Comparison of ENCODE assay signal across 8 cellular contexts in the genomic region with DNA sequence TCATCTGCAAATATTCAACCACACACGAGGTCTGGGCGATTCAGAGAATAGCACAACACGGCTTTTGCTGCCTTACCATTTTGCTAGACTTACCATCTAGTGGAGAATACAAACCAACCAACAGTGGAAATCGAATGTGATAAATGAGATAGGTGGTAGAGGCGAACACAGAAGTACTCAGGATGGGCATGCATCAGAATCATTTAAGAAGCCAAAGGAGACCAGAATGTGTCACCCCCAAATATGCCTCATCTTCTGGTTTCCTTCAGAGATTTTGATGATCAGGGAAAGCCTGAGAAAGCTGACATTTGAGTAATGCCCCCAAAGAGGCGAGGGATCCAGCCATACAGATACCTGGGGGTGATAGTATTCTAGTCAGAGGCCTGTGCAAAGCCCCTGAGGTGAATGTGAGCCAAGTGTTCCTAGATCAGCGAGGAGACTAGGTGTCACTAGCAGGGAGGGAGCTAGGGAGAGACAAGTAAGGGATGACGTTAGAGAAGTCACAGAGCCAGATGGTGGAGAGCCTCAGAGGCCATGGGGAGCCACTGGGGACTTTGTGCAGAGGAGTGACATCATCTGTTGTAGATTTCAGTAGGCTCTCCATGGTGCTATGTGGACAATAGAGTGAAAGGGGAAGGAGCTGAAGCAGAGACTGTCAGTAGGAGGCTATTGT. TPM values are rescaled to one million over a fixed set of nuclear protein-coding genes. Genes with fewer than 3 reads are reported as not detected.
A peak's percentile ranks its signal among the peaks of the same experiment; 100 is the strongest.
DNase-seq lines count a peak whose midpoint lies in the region; ATAC-seq and TF ChIP-seq lines count a peak whose summit lies in the region.

No MANE protein-coding gene starts in this region.

- DNase-seq in GM12865 (ENCODE audit: low read depth) (peak; percentile 29), myocyte (ENCODE audit: low read depth) (peak; percentile 20), islet precursor cell (no peak), dorsolateral prefrontal cortex (no peak)
- peak; percentile 63 for DNase-seq in activated naive CD4-positive, alpha-beta T cell treated with anti-CD3 and anti-CD28 coated beads for 36 hours

- H3K4me1 Mint-ChIP-seq in activated naive CD4-positive, alpha-beta T cell treated with anti-CD3 and anti-CD28 coated beads for 36 hours (ENCODE audit: low read depth) = peaks cover 60% of the 10 kb centered on the region

- ATAC-seq in HG03469 (IDR thresholded peaks at IDR 0.05; ENCODE audit: unreplicated experiment) (peak; percentile 27), GM19395 (IDR thresholded peaks at IDR 0.05; ENCODE audit: unreplicated experiment) (no peak), GM19455 (IDR thresholded peaks at IDR 0.05; ENCODE audit: unreplicated experiment) (no peak)

- H3K27ac Mint-ChIP-seq in activated naive CD4-positive, alpha-beta T cell treated with anti-CD3 and anti-CD28 coated beads for 36 hours = peak overlapping the region; percentile 97

- no peak for TF ChIP-seq CTCF in GM12865 (IDR thresholded peaks at IDR 0.05; ENCODE audit: insufficient read depth, low read depth, low read length, missing control alignments)
- TF ChIP-seq CTCF in dorsolateral prefrontal cortex (IDR thresholded peaks at IDR 0.05 in 54 of 56, conservative IDR thresholded peaks at IDR 0.05 in 2 of 56; ENCODE audit: low read depth in 1 of 56, partially characterized antibody in 56 of 56) = no peak

- peaks cover 5% of the 10 kb centered on the region for H3K9me3 Mint-ChIP-seq in activated naive CD4-positive, alpha-beta T cell treated with anti-CD3 and anti-CD28 coated beads for 36 hours

- H3K4me3 Mint-ChIP-seq in activated naive CD4-positive, alpha-beta T cell treated with anti-CD3 and anti-CD28 coated beads for 36 hours = peak overlapping the region; percentile 73

- CTCF ChIA-PET in activated naive CD4-positive, alpha-beta T cell treated with anti-CD3 and anti-CD28 coated beads for 36 hours (lab: Charles Lee) = interaction anchor here (1.5 to 2.9 kb wide), 3 partner anchors 11 to 23 kb away, joined by 9 to 10 read pairs (median 9); no protein-coding TSS in a partner anchor

- H3K27ac ChIP-seq in dorsolateral prefrontal cortex = peak overlapping the region in 18 of 59 donors; percentile 31 to 87 (median 76)

- H3K4me3 ChIP-seq in GM12865 (ENCODE audit: low read depth, low read length) (peak overlapping the region; percentile 73), dorsolateral prefrontal cortex (peak overlapping the region in 18 of 59 donors; percentile 52 to 73 (median 66))

- no peaks in the 10 kb centered on the region for H3K27me3 Mint-ChIP-seq in activated naive CD4-positive, alpha-beta T cell treated with anti-CD3 and anti-CD28 coated beads for 36 hours (ENCODE audit: low read depth)

- peaks cover 0 to 58% (median 3%) of the 10 kb centered on the region in 45 donors for H3K27me3 ChIP-seq in dorsolateral prefrontal cortex

- H3K36me3 Mint-ChIP-seq in activated naive CD4-positive, alpha-beta T cell treated with anti-CD3 and anti-CD28 coated beads for 36 hours (ENCODE audit: low read depth) = peaks cover 29% of the 10 kb centered on the region

- intact Hi-C loops in activated naive CD4-positive, alpha-beta T cell treated with anti-CD3 and anti-CD28 coated beads for 36 hours (cut with micrococcal nuclease) = loop anchor here (1.0 to 5.0 kb wide), 6 partner anchors 9 to 1153 kb away; a partner anchor contains a TSS
- intact Hi-C loops in dorsolateral prefrontal cortex (cut with DNase I) = loop anchor here (10.0 kb wide), 1 partner anchor 330 kb away; a partner anchor contains a TSS

RNA-seq across cellular contexts. Expression of a gene that starts 1.7 kb away (rescaled TPM):
- 10 to 100 TPM; 63.6 to 65.7 TPM for total RNA-seq in activated naive CD4-positive, alpha-beta T cell treated with anti-CD3 and anti-CD28 coated beads for 36 hours
- 42.3 and 64.4 TPM in 2 replicates for total RNA-seq in myocyte
- polyA plus RNA-seq in myocyte (2012) = 12.6 TPM
- 10 to 100 TPM; 24.8 to 58.5 (median 39.0) TPM for total RNA-seq in dorsolateral prefrontal cortex

Comparison
In these comparisons a context has a peak if more than half of its experiments do, and no peak if none do; other contexts are left out.
1. DNase-seq: peak in GM12865 (single experiment), activated naive CD4-positive, alpha-beta T cell treated with anti-CD3 and anti-CD28 coated beads for 36 hours (single experiment) and myocyte (single experiment); none in islet precursor cell (single experiment) and dorsolateral prefrontal cortex (0 of 10).